ENCODE assay signal across 8 cellular contexts in the genomic region with DNA sequence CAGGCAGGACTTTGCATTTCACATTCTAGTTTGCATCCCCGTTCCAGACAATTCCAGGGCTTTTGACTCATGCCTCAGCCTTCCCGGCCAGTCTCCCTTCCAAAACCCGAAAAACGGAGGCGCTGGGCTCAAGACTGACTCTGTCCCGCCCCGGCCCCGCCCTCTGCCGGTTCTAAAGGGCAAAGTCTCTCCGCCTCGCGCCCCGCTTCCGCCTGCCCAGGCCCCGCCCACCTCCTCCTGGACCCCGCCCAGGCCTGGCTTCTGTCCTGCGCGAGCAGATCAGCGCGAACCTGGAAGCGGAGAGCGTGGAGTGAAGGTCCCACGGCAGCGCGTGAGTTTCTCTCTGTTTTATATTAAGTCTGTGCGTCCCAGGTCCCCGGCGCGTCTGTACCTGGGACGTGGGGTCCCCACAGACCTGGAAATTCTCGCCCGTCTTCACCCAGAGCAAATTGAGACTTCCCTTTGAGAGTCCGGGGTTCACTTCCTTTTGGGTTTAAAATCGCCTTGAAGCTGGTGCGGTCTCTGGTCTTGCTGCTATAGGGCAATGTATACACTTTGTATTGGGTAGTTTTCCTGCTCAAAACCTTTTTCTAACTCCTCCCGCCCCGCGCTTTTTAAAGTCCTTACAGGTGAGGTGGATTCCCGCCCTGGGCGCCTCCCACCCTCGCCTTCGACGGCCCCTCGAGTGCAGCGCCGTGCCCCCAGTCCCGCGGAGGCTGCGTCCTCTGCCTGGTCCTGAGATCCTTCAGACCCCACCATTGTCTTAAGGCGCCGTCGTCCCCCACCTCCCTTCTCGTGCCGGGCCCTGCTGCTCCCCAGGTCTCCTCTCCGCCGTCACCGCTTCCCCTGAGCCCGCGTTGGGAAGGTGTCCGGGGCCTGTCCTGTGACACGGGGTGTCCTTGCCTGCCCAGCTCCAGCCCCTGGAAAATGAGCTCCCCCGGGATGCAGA. TPM values are rescaled to one million over a fixed set of nuclear protein-coding genes. Genes with fewer than 3 reads are reported as not detected.
DNase-seq lines count a peak whose midpoint lies in the region; ATAC-seq and TF ChIP-seq lines count a peak whose summit lies in the region.

No MANE protein-coding gene starts in this region.

- peak; percentile 30 for TF ChIP-seq CTCF in epithelial cell of esophagus (IDR thresholded peaks at IDR 0.05; ENCODE audit: insufficient read depth, low read depth, low read length, missing control alignments)

- DNase-seq in COLO668 (lab: John Stamatoyannopoulos, UW; ENCODE audit: unreplicated experiment) (peak; percentile 94), HPDE6-E6E7 (ENCODE audit: extremely low spot score) (peak; percentile 76), NOMO-1 (lab: John Stamatoyannopoulos, UW; ENCODE audit: unreplicated experiment in 2 of 2) (peak; percentile 75 to 88), epithelial cell of esophagus (ENCODE audit: low read depth) (peak; percentile 94)
- peak; percentile 95 for DNase-seq in activated CD8-positive, alpha-beta memory T cell treated with anti-CD3 and anti-CD28 coated beads, Interleukin-2, amount 50 U/mL, for 4 hours
- DNase-seq in stimulated activated CD8-positive, alpha-beta memory T cell treated with anti-CD3 and anti-CD28 coated beads, Interleukin-15, amount 100 ng/mL, for 48 hours (ENCODE audit: low read depth in 2 of 2), result peak; percentile 86

- H3K4me3 ChIP-seq in epithelial cell of esophagus (ENCODE audit: low read length) (peak overlapping the region; percentile 78), mononuclear cell (ENCODE audit: low read length) (peak overlapping the region; percentile 87)

- H3K4me1 ChIP-seq in mononuclear cell (ENCODE audit: insufficient read depth, low read length), result peaks cover 16% of the 10 kb centered on the region

- H3K27me3 ChIP-seq in mononuclear cell (ENCODE audit: insufficient read depth, low read length), result no peaks in the 10 kb centered on the region

- ATAC-seq in GM19455 (IDR thresholded peaks at IDR 0.05; ENCODE audit: unreplicated experiment), result peak; percentile 91

- peaks cover 17% of the 10 kb centered on the region for H3K9me3 ChIP-seq in mononuclear cell (ENCODE audit: low read depth, low read length)

RNA-seq across cellular contexts. Expression of gene ZNF701, which starts 31.2 kb away (rescaled TPM):
- 9.3 TPM for total RNA-seq in mononuclear cell

RNA-seq across cellular contexts. Expression of gene ZNF83, which starts 36.9 kb away (rescaled TPM):
- total RNA-seq in mononuclear cell, result 39.4 TPM

Comparison
In these comparisons a context has a peak if more than half of its experiments do, and no peak if none do; other contexts are left out.
1. Peak in every context shown above with its lines: DNase-seq, ATAC-seq and H3K4me3 ChIP-seq.